ENCODE assay signal across 1 cellular context in genomic region chr1:86018311-86018923, GRCh38.
TF ChIP-seq lines count a peak whose summit lies in the region.

No MANE protein-coding gene starts in this region.

TF ChIP-seq in GM23338, 12 proteins besides CTCF, POLR2A, EP300 and RAD21 (continued from another document):
- TF ChIP-seq ZNF462 (CRISPR knock-in tag; IDR thresholded peaks at IDR 0.05), result no peak
